9 cellular contexts compared by ENCODE assay signal in the genomic region with DNA sequence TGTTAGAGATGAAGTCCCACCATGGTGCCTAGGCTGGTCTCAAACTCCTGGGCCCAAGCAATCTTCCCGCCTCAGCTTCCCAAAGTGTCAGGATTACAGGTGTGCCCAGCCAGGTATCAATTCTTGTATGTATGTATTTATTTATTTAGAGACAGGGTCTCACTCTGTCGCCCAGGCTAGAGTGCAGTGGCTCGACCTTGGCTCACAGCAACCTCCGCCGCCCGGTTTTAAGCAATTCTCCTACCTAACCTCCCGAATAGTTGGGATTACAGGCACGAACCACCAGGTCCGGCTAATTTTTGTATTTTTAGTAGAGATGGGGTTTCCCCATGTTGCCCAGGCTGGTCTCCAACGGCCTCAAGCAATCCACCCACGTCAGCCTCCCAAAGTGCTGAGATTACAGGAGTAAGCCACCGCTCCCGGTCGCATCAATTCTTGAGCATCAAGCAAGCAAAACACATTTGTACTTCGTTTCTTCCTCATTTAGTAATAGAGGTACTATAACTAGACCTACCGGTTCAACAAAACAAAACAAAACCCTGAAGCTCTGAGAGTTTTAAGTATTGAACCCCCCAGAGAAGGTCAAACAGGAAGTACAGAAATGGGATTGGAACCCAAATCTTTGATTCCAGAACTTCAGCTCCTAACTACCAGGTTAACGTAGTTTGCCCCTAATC. TPM values are rescaled to one million over a fixed set of nuclear protein-coding genes. Genes with fewer than 3 reads are reported as not detected.
A peak's percentile ranks its signal among the peaks of the same experiment; 100 is the strongest.
DNase-seq lines count a peak whose midpoint lies in the region; ATAC-seq and TF ChIP-seq lines count a peak whose summit lies in the region.
"Had no signal": no experiment of that assay in that cellular context is flagged by ENCODE, and none has a peak within 500 bp of the region (broad histone marks: within the 10 kb centered on the region; RNA-seq: fewer than 3 reads in every experiment).

No MANE protein-coding gene starts in this region.

- no peaks in the 10 kb centered on the region for H3K9me3 Mint-ChIP-seq in activated T-cell treated with anti-CD3 and anti-CD28 coated beads, Interleukin-2, amount 50 U/mL, for 4 hours

- 13% methylated on average over 10 of the region's 17 CpGs for WGBS in mammary epithelial cell (ENCODE audit: low coverage, missing lambda C conversion rate)
- WGBS in lung, 2 donors: 39 to 50% methylated on average over 17 of the region's 17 CpGs

- CTCF ChIA-PET in mammary epithelial cell (lab: Charles Lee; ENCODE audit: low non-redundant PET): no interaction called here

- H3K4me1 Mint-ChIP-seq in activated T-cell treated with anti-CD3 and anti-CD28 coated beads, Interleukin-2, amount 50 U/mL, for 4 hours (ENCODE audit: low read depth): peaks cover 29% of the 10 kb centered on the region

- H3K4me3 Mint-ChIP-seq in activated T-cell treated with anti-CD3 and anti-CD28 coated beads, Interleukin-2, amount 50 U/mL, for 4 hours: peak overlapping the region; percentile 89

- H3K36me3 ChIP-seq in mammary epithelial cell (ENCODE audit: insufficient read depth, low read length) (peaks cover 3% of the 10 kb centered on the region), lung (ENCODE audit: control insufficient read depth in 2 of 2, insufficient read depth in 2 of 2, low read length in 2 of 2) (peaks cover 0 to 15% of the 10 kb centered on the region in 2 donors), upper lobe of right lung (peaks cover 9% of the 10 kb centered on the region)

- H3K9me3 ChIP-seq in mammary epithelial cell (replicated peaks; ENCODE audit: insufficient read depth, low read length) (no peaks in the 10 kb centered on the region), lung (ENCODE audit: control insufficient read depth in 2 of 2, insufficient read depth in 1 of 2, low read length in 1 of 2) (no peaks in the 10 kb centered on the region), upper lobe of right lung (no peaks in the 10 kb centered on the region)

- H3K27me3 ChIP-seq in mammary epithelial cell (ENCODE audit: insufficient read depth, low read length): no peaks in the 10 kb centered on the region
- no peaks in the 10 kb centered on the region for H3K27me3 ChIP-seq in lung (ENCODE audit: control insufficient read depth, insufficient read depth)
- no peaks in the 10 kb centered on the region for H3K27me3 ChIP-seq in upper lobe of right lung

- H3K9ac ChIP-seq in mammary epithelial cell (ENCODE audit: insufficient read depth, low read length): peak overlapping the region; percentile 89

- H2AFZ ChIP-seq in mammary epithelial cell (ENCODE audit: low read depth, low read length): peak overlapping the region; percentile 93

- H3K27ac ChIP-seq in mammary epithelial cell (ENCODE audit: insufficient read depth, low read depth, low read length) (peak overlapping the region; percentile 88), lung (ENCODE audit: low read depth in 1 of 2, low read length in 1 of 2) (peak overlapping the region; percentile 91 to 93), upper lobe of right lung (peak overlapping the region; percentile 84)

- no peaks in the 10 kb centered on the region for H3K27me3 Mint-ChIP-seq in activated T-cell treated with anti-CD3 and anti-CD28 coated beads, Interleukin-2, amount 50 U/mL, for 4 hours (ENCODE audit: low read depth)

- no peak for TF ChIP-seq CTCF in mammary epithelial cell (conservative IDR thresholded peaks at IDR 0.05 in 1 of 2, IDR thresholded peaks at IDR 0.05 in 1 of 2; ENCODE audit: extremely low read depth in 1 of 2, insufficient read depth in 1 of 2, low read depth in 1 of 2, low read length in 2 of 2)
- TF ChIP-seq CTCF in lung (IDR thresholded peaks at IDR 0.05; ENCODE audit: control extremely low read depth, extremely low read depth): no peak
- TF ChIP-seq CTCF in upper lobe of right lung (IDR thresholded peaks at IDR 0.05): no peak

- ATAC-seq in activated T-cell treated with anti-CD3 and anti-CD28 coated beads, Interleukin-2, amount 50 U/mL, for 4 hours: no peak
- no peak for ATAC-seq in lung (ENCODE audit: insufficient read depth, low FRiP score)
- no peak for ATAC-seq in upper lobe of right lung
- ATAC-seq in HG02571 (IDR thresholded peaks at IDR 0.05; ENCODE audit: unreplicated experiment): no peak

- in situ Hi-C loops in mammary epithelial cell (cut with MboI; ENCODE audit: low sequenced_read_pairs in 2 of 2): no loop called here

- H3K4me2 ChIP-seq in mammary epithelial cell (ENCODE audit: insufficient read depth, low read depth, low read length): peak overlapping the region; percentile 93

- H3K4me1 ChIP-seq in mammary epithelial cell (ENCODE audit: insufficient read depth, low read length): peaks cover 14% of the 10 kb centered on the region
- H3K4me1 ChIP-seq in lung (ENCODE audit: control insufficient read depth in 2 of 2, insufficient read depth in 2 of 2, low read length in 2 of 2): peaks cover 4 to 17% of the 10 kb centered on the region in 2 donors
- peaks cover 28% of the 10 kb centered on the region for H3K4me1 ChIP-seq in upper lobe of right lung

- H4K20me1 ChIP-seq in mammary epithelial cell (ENCODE audit: insufficient read depth, low read length): no peaks in the 10 kb centered on the region

- no peaks in the 10 kb centered on the region for H3K36me3 Mint-ChIP-seq in activated T-cell treated with anti-CD3 and anti-CD28 coated beads, Interleukin-2, amount 50 U/mL, for 4 hours (ENCODE audit: insufficient read depth)

- no peak for DNase-seq in activated T-cell treated with anti-CD3 and anti-CD28 coated beads, Interleukin-2, amount 50 U/mL, for 4 hours
- DNase-seq in activated T-cell treated with anti-CD3 and anti-CD28 coated beads for 4 hours (no peak), NCI-H146 (lab: John Stamatoyannopoulos, UW) (peak; percentile 45), mammary epithelial cell (peak; percentile 65), lung (ENCODE audit: low spot score) (no peak), upper lobe of right lung (no peak), COLO829 (ENCODE audit: low spot score) (no peak)

- BruUV-seq in mammary epithelial cell (replicated peaks; lab: Mats Ljungman, UMichigan): no TSS peak

- intact Hi-C loops in mammary epithelial cell (cut with micrococcal nuclease): loop anchor here (1.0 to 5.0 kb wide), 5 partner anchors 34 to 189 kb away; partner anchors contain the start of genes ANKS3, DNAAF8, GLYR1 and ROGDI
- intact Hi-C loops in upper lobe of right lung (cut with DNase I): no loop called here

- peaks cover 28% of the 10 kb centered on the region for H3K79me2 ChIP-seq in mammary epithelial cell (ENCODE audit: insufficient read depth, low read length)

- peak overlapping the region; percentile 65 to 78 (median 70) for H3K4me3 ChIP-seq in mammary epithelial cell (replicated peaks in 1 of 3; ENCODE audit: insufficient read depth in 1 of 3, low read depth in 2 of 3, low read length in 3 of 3)
- H3K4me3 ChIP-seq in lung: peak overlapping the region; percentile 2
- peak overlapping the region; percentile 81 for H3K4me3 ChIP-seq in upper lobe of right lung

- dilution Hi-C loops in mammary epithelial cell (cut with HindIII; ENCODE audit: low sequenced_read_pairs): loop anchor here (5.0 kb wide), 3 partner anchors 64 to 94 kb away; no protein-coding TSS in a partner anchor

RNA-seq across cellular contexts. Expression of gene ZNF500, which starts 1.0 kb away (rescaled TPM):
- 10 to 100 TPM; 10.3 to 12.4 (median 12.2) TPM for total RNA-seq in activated T-cell treated with anti-CD3 and anti-CD28 coated beads, Interleukin-2, amount 50 U/mL, for 4 hours
- total RNA-seq in mammary epithelial cell (10 to 100 TPM; 13.0 to 14.2 TPM), lung (10 to 100 TPM; 13.7 to 14.6 TPM), upper lobe of right lung (15.7 TPM)
- polyA plus RNA-seq in mammary epithelial cell (4.0 TPM), lung (10 to 100 TPM in 1 of 2 donors, 1 to 10 TPM in 1; 7.5 to 10.7 TPM)
- polyA minus RNA-seq in mammary epithelial cell: 7.9 TPM

RNA-seq across cellular contexts. Expression of gene SEPTIN12, which starts 20.1 kb away (rescaled TPM):
- not detected for total RNA-seq in activated T-cell treated with anti-CD3 and anti-CD28 coated beads, Interleukin-2, amount 50 U/mL, for 4 hours
- total RNA-seq in mammary epithelial cell (not detected), lung (not detected), upper lobe of right lung (not detected)
- polyA plus RNA-seq in mammary epithelial cell (not detected), lung (not detected)
- not detected for polyA minus RNA-seq in mammary epithelial cell
- total RNA-seq: lower leg skin had no signal

RNA-seq across cellular contexts. Expression of gene SMIM22, which starts 27.2 kb away (rescaled TPM):
- not detected for total RNA-seq in activated T-cell treated with anti-CD3 and anti-CD28 coated beads, Interleukin-2, amount 50 U/mL, for 4 hours
- total RNA-seq in mammary epithelial cell (1 to 10 TPM in 1 of 2 donors, not detected in 1; 1.0 TPM), lung (10 to 100 TPM; 26.8 to 80.4 TPM), upper lobe of right lung (23.3 TPM)
- polyA plus RNA-seq in mammary epithelial cell (3.4 TPM), lung (100 to 1,000 TPM; 114 to 324 TPM)
- not detected for polyA minus RNA-seq in mammary epithelial cell

RNA-seq across cellular contexts. Expression of gene DNAAF8, which starts 33.7 kb away (rescaled TPM):
- total RNA-seq in activated T-cell treated with anti-CD3 and anti-CD28 coated beads, Interleukin-2, amount 50 U/mL, for 4 hours: under 1 TPM; 0.16 to 0.47 (median 0.25) TPM
- total RNA-seq in mammary epithelial cell (under 1 TPM; 0.17 to 0.71 TPM), lung (10 to 100 TPM in 1 of 2 donors, 1 to 10 TPM in 1; 5.1 to 11.3 TPM), upper lobe of right lung (0.58 TPM)
- polyA plus RNA-seq in mammary epithelial cell (0.51 TPM), lung (1 to 10 TPM; 4.3 to 4.9 TPM)
- not detected for polyA minus RNA-seq in mammary epithelial cell

RNA-seq across cellular contexts. Expression of gene ANKS3, which starts 33.9 kb away (rescaled TPM):
- 10 to 100 TPM; 19.4 to 24.1 (median 21.8) TPM for total RNA-seq in activated T-cell treated with anti-CD3 and anti-CD28 coated beads, Interleukin-2, amount 50 U/mL, for 4 hours
- total RNA-seq in mammary epithelial cell (10 to 100 TPM; 14.5 to 24.3 TPM), lung (10 to 100 TPM; 23.5 to 25.3 TPM), upper lobe of right lung (20.6 TPM)
- polyA plus RNA-seq in mammary epithelial cell (9.4 TPM), lung (10 to 100 TPM; 12.6 to 26.3 TPM)
- 13.3 TPM for polyA minus RNA-seq in mammary epithelial cell

Comparison
In these comparisons a context has a peak if more than half of its experiments do, and no peak if none do; other contexts are left out.
1. DNase-seq: peak in NCI-H146 (single experiment) and mammary epithelial cell (single experiment); none in activated T-cell treated with anti-CD3 and anti-CD28 coated beads, Interleukin-2, amount 50 U/mL, for 4 hours (single experiment), activated T-cell treated with anti-CD3 and anti-CD28 coated beads for 4 hours (single experiment), lung (single experiment), upper lobe of right lung (single experiment) and COLO829 (single experiment).
2. H3K4me3 ChIP-seq: peak in every context shown above with its lines; median percentile 81 in upper lobe of right lung; 70 in mammary epithelial cell; 2 in lung.
3. RNA of gene SMIM22, which starts 27.2 kb away (total RNA-seq): 26.8 to 80.4 TPM in lung and 23.3 TPM in upper lobe of right lung (single experiment); 1.0 TPM in mammary epithelial cell and not detected in activated T-cell treated with anti-CD3 and anti-CD28 coated beads, Interleukin-2, amount 50 U/mL, for 4 hours; every median in the first group is over 10 times any median in the second.
4. Peak in every context shown above with its lines, with median percentiles within 50 percentile points of each other: H3K27ac ChIP-seq.